ENCODE assay signal across 9 cellular contexts in the genomic region with DNA sequence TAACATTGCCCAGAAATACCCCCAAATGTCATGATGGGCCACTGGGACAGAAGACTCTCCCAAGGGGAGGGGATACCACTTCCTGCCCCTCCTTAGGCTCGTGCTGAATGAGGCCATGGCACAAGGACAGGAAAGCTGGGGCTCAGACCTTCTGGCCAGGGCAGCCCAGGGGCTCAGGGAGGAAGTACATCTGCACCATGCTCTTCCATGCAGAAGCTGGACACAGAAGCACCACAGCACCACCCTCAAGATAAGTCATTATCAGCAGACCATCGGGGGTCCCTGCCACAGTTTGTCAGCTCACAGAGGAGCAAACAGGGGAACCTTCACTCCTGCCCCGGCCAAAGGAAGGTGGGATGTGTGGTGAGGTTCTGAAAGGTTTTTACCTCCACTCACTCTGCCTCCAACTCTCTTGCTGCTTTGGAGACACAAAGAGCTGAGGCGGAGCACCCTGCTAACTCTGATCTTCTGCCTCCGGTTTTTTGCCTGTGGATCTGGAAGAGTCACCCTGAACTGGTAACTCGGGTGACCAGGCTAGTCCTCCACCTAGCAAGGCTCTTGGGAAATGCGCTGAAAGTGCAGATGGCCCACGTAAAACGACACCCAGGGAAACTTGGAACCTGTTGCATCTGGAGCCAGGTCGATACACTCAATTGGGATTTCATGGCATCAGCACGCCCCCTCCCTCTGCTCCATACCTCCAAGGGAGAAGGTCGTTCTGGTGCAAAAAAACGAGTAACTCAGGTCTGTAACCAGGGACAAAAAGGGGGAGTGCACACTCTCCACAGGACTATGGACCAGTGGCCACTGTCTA. TPM values are rescaled to one million over a fixed set of nuclear protein-coding genes. Genes with fewer than 3 reads are reported as not detected.
DNase-seq lines count a peak whose midpoint lies in the region; ATAC-seq and TF ChIP-seq lines count a peak whose summit lies in the region.
"Had no signal": no experiment of that assay in that cellular context is flagged by ENCODE, and none has a peak within 500 bp of the region (broad histone marks: within the 10 kb centered on the region; RNA-seq: fewer than 3 reads in every experiment).

No MANE protein-coding gene starts in this region.

- H3K27me3 ChIP-seq in Caco-2 (replicated peaks; ENCODE audit: control insufficient read depth, insufficient read depth, low read length) (no peaks in the 10 kb centered on the region), IMR-90 (ENCODE audit: control insufficient read depth, insufficient read depth, low read length) (no peaks in the 10 kb centered on the region), adipocyte (replicated peaks; ENCODE audit: control insufficient read depth, insufficient read depth, low read length) (no peaks in the 10 kb centered on the region), parathyroid adenoma (ENCODE audit: control insufficient read depth, insufficient read depth, low read length) (no peaks in the 10 kb centered on the region)

- WGBS in IMR-90 (ENCODE audit: extremely low coverage in 2 of 2, insufficient read length in 1 of 2), 2 experiments, result no CpG with 5 or more reads among the region's 13 CpGs

- H3K36me3 ChIP-seq in Caco-2 (ENCODE audit: control insufficient read depth, insufficient read depth, low read length), result peaks cover 3% of the 10 kb centered on the region; the same call in 1 of the 2 replicates
- no peaks in the 10 kb centered on the region; the same call in 1 of the 2 replicates for H3K36me3 ChIP-seq in IMR-90 (ENCODE audit: control insufficient read depth, insufficient read depth, low read length)
- H3K36me3 ChIP-seq in adipocyte (ENCODE audit: control insufficient read depth, insufficient read depth, low read length, severe bottlenecking), result no peaks in the 10 kb centered on the region
- H3K36me3 ChIP-seq in parathyroid adenoma (ENCODE audit: control insufficient read depth, insufficient read depth, low read length), result no peaks in the 10 kb centered on the region

- H3K9ac ChIP-seq in IMR-90 (ENCODE audit: low read depth, low read length) (peak overlapping the region; percentile 5), adipocyte (ENCODE audit: low read length) (peak overlapping the region; percentile 21), parathyroid adenoma (no peak overlapping the region)

- H2AK5ac ChIP-seq in IMR-90 (ENCODE audit: low read depth, low read length), result peak overlapping the region; percentile 97

- peak overlapping the region; percentile 80 for H3K27ac ChIP-seq in IMR-90 (ENCODE audit: insufficient read depth, low read length)
- H3K27ac ChIP-seq in parathyroid adenoma, result no peak overlapping the region

- peak overlapping the region; percentile 55 to 98; a peak in 2 of 4 replicates for H4K8ac ChIP-seq in IMR-90 (ENCODE audit: low read depth in 2 of 2, low read length in 2 of 2)

- POLR2A ChIA-PET in Caco-2 (lab: Charles Lee) (interaction anchor here (0.6 kb wide), 1 partner anchor 62 kb away, joined by 3 read pairs; no protein-coding TSS in a partner anchor), IMR-90 (lab: Charles Lee; ENCODE audit: unreplicated experiment) (interaction anchor here (0.6 to 1.2 kb wide), 2 partner anchors 19 to 342 kb away, joined by 5 to 14 read pairs; no protein-coding TSS in a partner anchor)

- TF ChIP-seq CTCF in Caco-2 (IDR thresholded peaks at IDR 0.05; ENCODE audit: insufficient read depth in 1 of 2, low read depth in 1 of 2, low read length in 1 of 2, severe bottlenecking in 1 of 2, unreplicated experiment in 1 of 2) (no peak), IMR-90 (conservative IDR thresholded peaks at IDR 0.05; ENCODE audit: low read depth, low read length) (no peak), parathyroid adenoma (IDR thresholded peaks at IDR 0.05) (no peak)

- H3K4me3 ChIP-seq in Caco-2 (ENCODE audit: low read depth, low read length) (no peak overlapping the region), IMR-90 (ENCODE audit: insufficient read depth, low read depth, low read length) (no peak overlapping the region), adipocyte (ENCODE audit: low read length) (no peak overlapping the region), parathyroid adenoma (ENCODE audit: low read depth, low read length) (no peak overlapping the region)

- H2AK9ac ChIP-seq in IMR-90 (replicated peaks; ENCODE audit: low read depth, low read length, poor library complexity), result peak overlapping the region; percentile 89

- H3K79me2 ChIP-seq in parathyroid adenoma, result no peaks in the 10 kb centered on the region

- H3K9me3 ChIP-seq in Caco-2, result no peaks in the 10 kb centered on the region
- H3K9me3 ChIP-seq in IMR-90 (ENCODE audit: control insufficient read depth, insufficient read depth, low read length), result no peaks in the 10 kb centered on the region
- no peaks in the 10 kb centered on the region for H3K9me3 ChIP-seq in adipocyte (ENCODE audit: control insufficient read depth, low read length)
- H3K9me3 ChIP-seq in parathyroid adenoma (ENCODE audit: control insufficient read depth, low read length), result no peaks in the 10 kb centered on the region

- peak overlapping the region; percentile 31 for H3K4me2 ChIP-seq in IMR-90 (ENCODE audit: low read depth, low read length)
- peak overlapping the region; percentile 24 for H3K4me2 ChIP-seq in parathyroid adenoma (ENCODE audit: low read length)

- CTCF ChIA-PET in Caco-2 (lab: Charles Lee), result interaction anchor here (1.0 kb wide), 1 partner anchor 12 kb away, joined by 10 read pairs; no protein-coding TSS in a partner anchor
- CTCF ChIA-PET in IMR-90 (lab: Yijun Ruan, JAX), result interaction anchor here (0.6 to 1.4 kb wide), 6 partner anchors 13 to 185 kb away, joined by 3 to 4 read pairs (median 3); no protein-coding TSS in a partner anchor

- no peak; the same call in 1 of the 2 replicates for ATAC-seq in IMR-90 (ENCODE audit: low read depth)
- no peak for ATAC-seq in GM18867 (IDR thresholded peaks at IDR 0.05; ENCODE audit: unreplicated experiment)
- ATAC-seq in GM21526 (IDR thresholded peaks at IDR 0.05; ENCODE audit: low FRiP score, unreplicated experiment), result no peak
- no peak for ATAC-seq in GM18907 (IDR thresholded peaks at IDR 0.05; ENCODE audit: unreplicated experiment)

- no peak overlapping the region for H3K4me3 Mint-ChIP-seq in Caco-2 (ENCODE audit: unreplicated experiment)

- dilution Hi-C loops in IMR-90 (cut with HindIII; ENCODE audit: low sequenced_read_pairs, unreplicated experiment), result no loop called here

- H3K23ac ChIP-seq in IMR-90 (ENCODE audit: low read depth, low read length), result peak overlapping the region; percentile 91

- no peaks in the 10 kb centered on the region for H4K20me1 ChIP-seq in IMR-90 (ENCODE audit: insufficient read depth, low read length)

- H2BK15ac ChIP-seq in IMR-90 (ENCODE audit: low read depth, low read length), result peak overlapping the region; percentile 96; the same call in 2 of the 3 replicates

- peak overlapping the region; percentile 76 for H4K5ac ChIP-seq in IMR-90 (ENCODE audit: low read depth, low read length)

- H3K18ac ChIP-seq in IMR-90 (ENCODE audit: low read depth, low read length), result peak overlapping the region; percentile 79

- H2BK120ac ChIP-seq in IMR-90 (ENCODE audit: low read depth, low read length), result peak overlapping the region; percentile 99

- peaks cover 73% of the 10 kb centered on the region for H3K9me1 ChIP-seq in IMR-90 (ENCODE audit: insufficient read depth, low read length)

- peaks cover 65% of the 10 kb centered on the region for H3K4me1 Mint-ChIP-seq in Caco-2 (ENCODE audit: low read depth, unreplicated experiment)

- TF ChIP-seq RAD21 in IMR-90 (IDR thresholded peaks at IDR 0.05; ENCODE audit: low read length), result no peak

- peak overlapping the region; percentile 93 for H3K14ac ChIP-seq in IMR-90 (replicated peaks; ENCODE audit: low read depth, low read length)

- peak overlapping the region; percentile 92 for H3K27ac Mint-ChIP-seq in Caco-2 (ENCODE audit: unreplicated experiment)

- no peaks in the 10 kb centered on the region for H3K27me3 Mint-ChIP-seq in Caco-2 (ENCODE audit: insufficient read depth, unreplicated experiment)

- peaks cover 93% of the 10 kb centered on the region for H3K4me1 ChIP-seq in Caco-2
- peaks cover 68% of the 10 kb centered on the region for H3K4me1 ChIP-seq in IMR-90 (ENCODE audit: control insufficient read depth, insufficient read depth, low read length)
- H3K4me1 ChIP-seq in adipocyte (ENCODE audit: control insufficient read depth, insufficient read depth, low read length), result peaks cover 65% of the 10 kb centered on the region
- peaks cover 57% of the 10 kb centered on the region for H3K4me1 ChIP-seq in parathyroid adenoma

- DNase-seq in Caco-2 (no peak), IMR-90 (no peak), adipocyte (ENCODE audit: low read depth) (no peak), T-helper 9 cell (no peak)
- DNase-seq: SHP77 had no signal

- intact Hi-C loops in Caco-2 (cut with micrococcal nuclease; ENCODE audit: unreplicated experiment) (no loop called here), IMR-90 (cut with micrococcal nuclease) (loop anchor here (10.0 kb wide), 1 partner anchor 316 kb away; the partner anchor contains the start of gene FSIP1)

- no peak for TF ChIP-seq POLR2A in IMR-90 (IDR thresholded peaks at IDR 0.05; ENCODE audit: low read depth, low read length)

- peak overlapping the region; percentile 60 for H2BK5ac ChIP-seq in IMR-90 (ENCODE audit: low read depth, low read length, poor library complexity, severe bottlenecking)

- H2AFZ ChIP-seq in IMR-90 (replicated peaks; ENCODE audit: low read length, poor library complexity) (peak overlapping the region; percentile 84), parathyroid adenoma (no peak overlapping the region)

- peak overlapping the region; percentile 98 for H3K4ac ChIP-seq in IMR-90 (ENCODE audit: low read depth, low read length)

- peak overlapping the region; percentile 95 for H4K91ac ChIP-seq in IMR-90 (ENCODE audit: insufficient read depth, low read depth, low read length)

- peaks cover 7 to 79% of the 10 kb centered on the region in 2 experiments; a peak in 3 of 4 replicates for H3K79me1 ChIP-seq in IMR-90 (ENCODE audit: low read depth in 1 of 2, low read length in 2 of 2)

- H3K9me3 Mint-ChIP-seq in Caco-2 (ENCODE audit: unreplicated experiment), result no peaks in the 10 kb centered on the region

- in situ Hi-C loops in IMR-90 (cut with MboI; ENCODE audit: low sequenced_read_pairs), result no loop called here

- peaks cover 60% of the 10 kb centered on the region for H3K36me3 Mint-ChIP-seq in Caco-2 (ENCODE audit: insufficient read depth, unreplicated experiment)

- BruUV-seq in Caco-2 (replicated peaks; lab: Mats Ljungman, UMichigan), result no TSS peak
- no TSS peak for BruUV-seq in IMR-90 (replicated peaks; lab: Mats Ljungman, UMichigan)

- H3K56ac ChIP-seq in IMR-90 (ENCODE audit: extremely low read depth, insufficient read depth, low read length), result peak overlapping the region; percentile 85

- peak overlapping the region; percentile 94 for H2BK20ac ChIP-seq in IMR-90 (ENCODE audit: low read depth, low read length)

TF ChIP-seq in IMR-90, 13 proteins besides CTCF, POLR2A, EP300 and RAD21 (continues in another document):
- TF ChIP-seq RFX5 (IDR thresholded peaks at IDR 0.05; ENCODE audit: low read depth, low read length) (no peak), RCOR1 (IDR thresholded peaks at IDR 0.05; ENCODE audit: insufficient replicate concordance, low read length) (no peak), SMC3 (IDR thresholded peaks at IDR 0.05; ENCODE audit: low read depth, low read length) (no peak)

RNA-seq across cellular contexts. Expression of gene BMF, which starts 8.3 kb away (rescaled TPM):
- total RNA-seq in Caco-2 (2022), result 78.2 and 81.5 TPM in 2 replicates
- 1.7 and 2.9 TPM in 2 replicates for total RNA-seq in IMR-90 (2012; rRNA removed)
- 2.4 and 2.8 TPM in 2 replicates for polyA plus RNA-seq in IMR-90 (2012; rRNA removed)
- 0.80 and 1.8 TPM in 2 replicates for polyA plus RNA-seq in IMR-90 (2012; cell fraction: cytosol; rRNA removed)
- polyA plus RNA-seq in IMR-90 (2012; cell fraction: nucleus; rRNA removed; ENCODE audit: low replicate concordance), result 6.6 and 11.7 TPM in 2 replicates

Comparison
In these comparisons a context has a peak if more than half of its experiments do, and no peak if none do; other contexts are left out.
1. RNA of gene BMF, which starts 8.3 kb away (total RNA-seq): 78.2 to 81.5 TPM in Caco-2; 1.7 to 2.9 TPM in IMR-90; every median in the first group is over 10 times any median in the second.